Comparison of ENCODE assay signal across 4 cellular contexts in the genomic region with DNA sequence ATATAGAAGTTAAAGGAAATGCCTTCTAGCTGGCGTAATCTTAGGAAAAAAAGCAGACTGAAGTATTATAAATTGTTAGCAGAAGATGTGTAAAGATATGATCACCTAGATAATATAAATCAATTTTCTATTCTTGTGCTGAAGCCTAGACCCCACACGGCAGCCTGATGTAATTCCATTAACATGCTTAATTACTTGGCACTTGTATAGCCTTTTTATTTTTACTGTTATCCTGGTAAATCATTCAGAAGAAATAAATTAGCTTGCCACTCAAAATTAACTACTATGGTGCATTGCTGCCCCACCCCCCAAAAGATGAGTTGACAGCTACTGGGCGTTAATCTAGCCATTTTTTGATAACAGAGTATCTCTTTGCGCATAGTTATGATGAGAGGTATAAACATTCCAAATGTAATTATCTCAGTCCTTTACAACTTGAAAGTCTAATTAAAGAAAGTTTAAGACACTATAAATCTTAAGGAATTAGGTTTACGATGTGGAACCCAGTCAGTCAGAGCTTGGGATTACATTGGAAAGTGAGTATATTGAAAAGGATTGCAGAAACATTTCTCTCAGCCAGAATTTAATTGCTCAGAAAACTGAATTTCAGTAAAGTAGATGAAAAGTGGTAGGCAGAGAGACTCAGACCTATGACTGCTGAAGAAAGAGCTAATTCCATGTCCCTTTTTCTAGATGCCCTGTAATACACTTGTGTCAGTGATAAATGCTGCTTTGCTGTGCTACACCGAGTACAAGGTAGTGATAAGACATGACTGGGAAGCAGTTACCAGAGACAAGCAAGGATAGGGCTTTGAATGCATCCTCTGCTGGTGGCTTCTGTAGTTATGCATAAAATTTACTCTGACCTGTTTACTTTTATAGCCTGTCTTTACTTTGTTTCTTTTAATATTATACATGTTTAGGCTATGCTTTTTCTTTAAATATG. TPM values are rescaled to one million over a fixed set of nuclear protein-coding genes. Genes with fewer than 3 reads are reported as not detected.
"Had no signal": no experiment of that assay in that cellular context is flagged by ENCODE, and none has a peak within 500 bp of the region (broad histone marks: within the 10 kb centered on the region; RNA-seq: fewer than 3 reads in every experiment).

No MANE protein-coding gene starts in this region.

RNA-seq across cellular contexts. Expression of gene GYPE, which starts 47.7 kb away (rescaled TPM):
- total RNA-seq: H4, H7, HepG2, HT1080 had no signal
- polyA plus RNA-seq: HepG2 had no signal
